ENCODE assay signal across 12 cellular contexts in genomic region chr9:18632624-18633407, GRCh38.
DNase-seq lines count a peak whose midpoint lies in the region; ATAC-seq and TF ChIP-seq lines count a peak whose summit lies in the region.
"Had no signal": no experiment of that assay in that cellular context is flagged by ENCODE, and none has a peak within 500 bp of the region (broad histone marks: within the 10 kb centered on the region; RNA-seq: fewer than 3 reads in every experiment).

No MANE protein-coding gene starts in this region.

- in situ Hi-C loops in SK-MEL-5 (cut with HindIII; ENCODE audit: low pct_unique_long_range_greater_than_20kb, low sequenced_read_pairs): no loop called here

- peaks cover 52% of the 10 kb centered on the region for H3K79me2 ChIP-seq in osteoblast (ENCODE audit: insufficient read depth, low read length)

- H3K4me3 ChIP-seq in osteoblast (ENCODE audit: insufficient read depth, low read length): peak overlapping the region; percentile 47
- no peak overlapping the region for H3K4me3 ChIP-seq in H7 (ENCODE audit: insufficient read depth, low read depth, low read length)
- H3K4me3 ChIP-seq: cardiac muscle cell, K562 had no signal

- H3K27ac ChIP-seq in osteoblast (ENCODE audit: low read depth, low read length): peak overlapping the region; percentile 91
- H3K27ac ChIP-seq: cardiac muscle cell had no signal

- H3K4me2 ChIP-seq in osteoblast (ENCODE audit: insufficient read depth, low read length): peak overlapping the region; percentile 72

- H3K36me3 ChIP-seq in osteoblast (ENCODE audit: insufficient read depth, low read length) (peaks cover 14% of the 10 kb centered on the region), H7 (replicated peaks; ENCODE audit: control insufficient read depth, insufficient read depth, low read length) (no peaks in the 10 kb centered on the region)
- H3K36me3 ChIP-seq: cardiac muscle cell had no signal

- ATAC-seq in HG03571 (IDR thresholded peaks at IDR 0.05; ENCODE audit: unreplicated experiment): no peak
- no peak for ATAC-seq in HG03457 (IDR thresholded peaks at IDR 0.05; ENCODE audit: unreplicated experiment)
- ATAC-seq: activated CD4-positive, alpha-beta T cell treated with anti-CD3 and anti-CD28 coated beads for 36 hours; K562 had no signal

- H3K27me3 ChIP-seq in osteoblast (ENCODE audit: insufficient read depth, low read length) (no peaks in the 10 kb centered on the region), H7 (ENCODE audit: control insufficient read depth, insufficient read depth, low read length) (no peaks in the 10 kb centered on the region)
- H3K27me3 ChIP-seq: cardiac muscle cell had no signal

- no peak overlapping the region for H2AFZ ChIP-seq in osteoblast (ENCODE audit: low read length)

- DNase-seq in AG09319 (ENCODE audit: extremely low read depth, low read depth) (peak; percentile 31), SK-MEL-5 (ENCODE audit: low read depth, low spot score) (peak; percentile 24), fibroblast of peridontal ligament (ENCODE audit: extremely low read depth) (peak; percentile 88), osteoblast (ENCODE audit: insufficient read length, low spot score, missing footprints) (peak; percentile 83), H7 (no peak)
- DNase-seq in stimulated activated CD4-positive, alpha-beta T cell treated with anti-CD3 and anti-CD28 coated beads, Interleukin-1b, Interleukin-23, amount 100 ng/mL, for 48 hours: no peak
- DNase-seq: activated CD4-positive, alpha-beta T cell treated with anti-CD3 and anti-CD28 coated beads for 36 hours; stimulated activated CD4-positive, alpha-beta T cell treated with anti-CD3 and anti-CD28 coated beads, Interleukin-2, amount 100 ng/mL, for 24 hours had no signal

- H4K20me1 ChIP-seq in osteoblast (ENCODE audit: insufficient read depth, low read length): no peaks in the 10 kb centered on the region

- H3K9me3 ChIP-seq in osteoblast (ENCODE audit: low read depth, low read length): no peaks in the 10 kb centered on the region

- TF ChIP-seq CTCF in AG09319 (IDR thresholded peaks at IDR 0.05; ENCODE audit: low read depth, low read length) (no peak), osteoblast (IDR thresholded peaks at IDR 0.05; ENCODE audit: extremely low read depth, low read depth, low read length) (no peak)

- H3K4me1 ChIP-seq in osteoblast (ENCODE audit: insufficient read depth, low read length): peaks cover 56% of the 10 kb centered on the region

Comparison
In these comparisons a context has a peak if more than half of its experiments do, and no peak if none do; other contexts are left out.
1. DNase-seq: peak in AG09319 (single experiment), SK-MEL-5 (single experiment), fibroblast of peridontal ligament (single experiment) and osteoblast (single experiment); none in stimulated activated CD4-positive, alpha-beta T cell treated with anti-CD3 and anti-CD28 coated beads, Interleukin-1b, Interleukin-23, amount 100 ng/mL, for 48 hours (single experiment) and H7 (single experiment).